ENCODE assay signal across 8 cellular contexts in genomic region chr2:156341482-156342251, GRCh38. TPM values are rescaled to one million over a fixed set of nuclear protein-coding genes. Genes with fewer than 3 reads are reported as not detected.
DNase-seq lines count a peak whose midpoint lies in the region; ATAC-seq and TF ChIP-seq lines count a peak whose summit lies in the region.

No MANE protein-coding gene starts in this region.

- peak overlapping the region; percentile 79 for H3K4me3 Mint-ChIP-seq in GM23338

- H3K36me3 ChIP-seq in GM23338 (ENCODE audit: insufficient read depth) (no peaks in the 10 kb centered on the region), Karpas-422 (ENCODE audit: insufficient read depth, low read length) (no peaks in the 10 kb centered on the region), RWPE2 (ENCODE audit: low read depth) (no peaks in the 10 kb centered on the region), neural cell (ENCODE audit: insufficient read depth, low read length) (no peaks in the 10 kb centered on the region), stomach smooth muscle (ENCODE audit: control insufficient read depth in 2 of 2, insufficient read depth in 2 of 2, low read length in 2 of 2) (no peaks in the 10 kb centered on the region)

- H3K27me3 Mint-ChIP-seq in GM23338 (ENCODE audit: insufficient read depth, low read depth, poor library complexity): peaks cover 5% of the 10 kb centered on the region

- H2AFZ ChIP-seq in GM23338: peak overlapping the region; percentile 85
- H2AFZ ChIP-seq in Karpas-422 (ENCODE audit: low read length): peak overlapping the region; percentile 95
- no peak overlapping the region for H2AFZ ChIP-seq in neural cell (ENCODE audit: low read depth, low read length)

- H3K9me3 ChIP-seq in Karpas-422 (ENCODE audit: low read length) (no peaks in the 10 kb centered on the region), RWPE2 (ENCODE audit: severe bottlenecking) (no peaks in the 10 kb centered on the region), neural cell (ENCODE audit: low read length) (no peaks in the 10 kb centered on the region), stomach smooth muscle (ENCODE audit: control insufficient read depth in 2 of 2, low read length in 2 of 2) (no peaks in the 10 kb centered on the region)

- no peaks in the 10 kb centered on the region for H3K9me3 Mint-ChIP-seq in GM23338

- H3K4me2 ChIP-seq in GM23338 (peak overlapping the region; percentile 88), Karpas-422 (ENCODE audit: low read depth, low read length, poor library complexity, severe bottlenecking) (peak overlapping the region; percentile 83), neural cell (ENCODE audit: low read length) (peak overlapping the region; percentile 82)

- DNase-seq in EH (ENCODE audit: low read depth) (peak; percentile 96), GM23338 (ENCODE audit: low spot score) (peak; percentile 79), Karpas-422 (peak; percentile 81), RWPE2 (ENCODE audit: low spot score) (peak; percentile 91), fibroblast of the aortic adventitia (ENCODE audit: low read depth) (peak; percentile 97)
- DNase-seq in activated effector memory CD4-positive, alpha-beta T cell treated with Interleukin-2 at 50 U/mL for 16 hours: peak; percentile 75

- peak overlapping the region; percentile 83 for H3K4me3 ChIP-seq in GM23338
- H3K4me3 ChIP-seq in Karpas-422 (ENCODE audit: low read length): peak overlapping the region; percentile 74
- H3K4me3 ChIP-seq in RWPE2 (ENCODE audit: severe bottlenecking): peak overlapping the region; percentile 94
- H3K4me3 ChIP-seq in fibroblast of the aortic adventitia (ENCODE audit: low read depth, low read length): peak overlapping the region; percentile 80
- H3K4me3 ChIP-seq in neural cell (ENCODE audit: low read length): peak overlapping the region; percentile 75
- peak overlapping the region; percentile 77 to 83 for H3K4me3 ChIP-seq in stomach smooth muscle (ENCODE audit: low read length in 2 of 2)

- H3K27ac ChIP-seq in GM23338 (ENCODE audit: low read depth): peak overlapping the region; percentile 79; the same call in 1 of the 2 replicates
- H3K27ac ChIP-seq in Karpas-422 (ENCODE audit: low read length): no peak overlapping the region
- peak overlapping the region; percentile 92 for H3K27ac ChIP-seq in RWPE2 (ENCODE audit: poor library complexity, severe bottlenecking)
- H3K27ac ChIP-seq in neural cell (ENCODE audit: low read length): no peak overlapping the region
- peak overlapping the region; percentile 99 for H3K27ac ChIP-seq in stomach smooth muscle (ENCODE audit: low read length)

- ATAC-seq in GM23338 (peak; percentile 73), RWPE2 (ENCODE audit: low read depth) (peak; percentile 88)

- H4K20me1 ChIP-seq in GM23338 (replicated peaks; ENCODE audit: insufficient read depth): no peaks in the 10 kb centered on the region; the same call in 1 of the 2 replicates
- no peaks in the 10 kb centered on the region for H4K20me1 ChIP-seq in Karpas-422 (ENCODE audit: insufficient read depth, low read depth, low read length)
- no peaks in the 10 kb centered on the region for H4K20me1 ChIP-seq in neural cell (ENCODE audit: insufficient read depth)

- no peak for TF ChIP-seq CTCF in GM23338 (conservative IDR thresholded peaks at IDR 0.05; ENCODE audit: low read depth in 2 of 2)
- TF ChIP-seq CTCF in RWPE2 (IDR thresholded peaks at IDR 0.05; ENCODE audit: poor library complexity, severe bottlenecking): no peak
- no peak for TF ChIP-seq CTCF in fibroblast of the aortic adventitia (IDR thresholded peaks at IDR 0.05; ENCODE audit: insufficient read depth, low read length)
- no peak for TF ChIP-seq CTCF in neural cell (IDR thresholded peaks at IDR 0.05; ENCODE audit: poor library complexity, severe bottlenecking)

- H3K9me2 ChIP-seq in GM23338 (ENCODE audit: insufficient read depth): no peaks in the 10 kb centered on the region
- no peaks in the 10 kb centered on the region for H3K9me2 ChIP-seq in Karpas-422 (replicated peaks; ENCODE audit: insufficient read depth, low read length)
- H3K9me2 ChIP-seq in neural cell (ENCODE audit: insufficient read depth, low read length): no peaks in the 10 kb centered on the region

- H3K9ac ChIP-seq in Karpas-422 (ENCODE audit: low read length) (peak overlapping the region; percentile 85), neural cell (ENCODE audit: low read length) (peak overlapping the region; percentile 66), stomach smooth muscle (ENCODE audit: low read length in 2 of 2) (peak overlapping the region; percentile 98 to 100)

- H3K79me2 ChIP-seq in GM23338 (replicated peaks; ENCODE audit: insufficient read depth) (no peaks in the 10 kb centered on the region), Karpas-422 (ENCODE audit: low read length) (no peaks in the 10 kb centered on the region), neural cell (replicated peaks; ENCODE audit: insufficient read depth, low read length) (no peaks in the 10 kb centered on the region)

- H3K4me1 Mint-ChIP-seq in GM23338: peaks cover 37% of the 10 kb centered on the region; the same call in 2 of the 3 replicates

- H3K36me3 Mint-ChIP-seq in GM23338 (ENCODE audit: low read depth): no peaks in the 10 kb centered on the region

- peaks cover 51% of the 10 kb centered on the region for H3K27me3 ChIP-seq in GM23338 (ENCODE audit: insufficient read depth)
- H3K27me3 ChIP-seq in Karpas-422 (ENCODE audit: low read length): no peaks in the 10 kb centered on the region
- no peaks in the 10 kb centered on the region for H3K27me3 ChIP-seq in RWPE2 (ENCODE audit: insufficient read depth, poor library complexity, severe bottlenecking)
- peaks cover 29% of the 10 kb centered on the region for H3K27me3 ChIP-seq in neural cell (ENCODE audit: insufficient read depth, low read depth, low read length)
- no peaks in the 10 kb centered on the region for H3K27me3 ChIP-seq in stomach smooth muscle (ENCODE audit: control insufficient read depth in 1 of 2, insufficient read depth in 2 of 2, low read length in 2 of 2)

- no peak for TF ChIP-seq RAD21 in neural cell (conservative IDR thresholded peaks at IDR 0.05)

- H3K27ac Mint-ChIP-seq in GM23338: peak overlapping the region; percentile 98

- no peaks in the 10 kb centered on the region for H3F3A ChIP-seq in GM23338 (replicated peaks; ENCODE audit: low read depth)
- peaks cover 8% of the 10 kb centered on the region for H3F3A ChIP-seq in neural cell (ENCODE audit: insufficient read depth, low read length, poor library complexity, severe bottlenecking)

- H3K4me1 ChIP-seq in GM23338 (ENCODE audit: insufficient read depth) (peaks cover 28% of the 10 kb centered on the region), Karpas-422 (ENCODE audit: low read length) (peaks cover 14% of the 10 kb centered on the region), RWPE2 (ENCODE audit: insufficient read depth, poor library complexity, severe bottlenecking) (peaks cover 14% of the 10 kb centered on the region), stomach smooth muscle (ENCODE audit: control insufficient read depth, insufficient read depth, low read length) (peaks cover 3% of the 10 kb centered on the region)

- TF ChIP-seq EP300 in neural cell (conservative IDR thresholded peaks at IDR 0.05; ENCODE audit: poor library complexity, severe bottlenecking): no peak

TF ChIP-seq in GM23338, 12 proteins besides CTCF, POLR2A, EP300 and RAD21 (continues in another document):
- TF ChIP-seq JUNB (IDR thresholded peaks at IDR 0.05; ENCODE audit: unreplicated experiment) (no peak), ZNF114 (CRISPR knock-in tag; IDR thresholded peaks at IDR 0.05) (no peak)

TF ChIP-seq in neural cell, 6 proteins besides CTCF, POLR2A, EP300 and RAD21:
- no peak for TF ChIP-seq TAF1 (IDR thresholded peaks at IDR 0.05; ENCODE audit: low read depth)
- peak; percentile 44 for TF ChIP-seq MXI1 (conservative IDR thresholded peaks at IDR 0.05; ENCODE audit: poor library complexity, severe bottlenecking)

RNA-seq across cellular contexts. Expression of gene NR4A2, which starts 9.1 kb away (rescaled TPM):
- 0.49 and 0.85 TPM in 2 replicates for total RNA-seq in GM23338 (2014; rRNA removed; shearing (Covaris generic))
- polyA plus RNA-seq in GM23338 (2016; fragmentation: Nextera tagmentation; extraction: Ambion mirVana) (0.56 and 0.71 TPM in 2 replicates), neural cell (0.48 and 1.2 TPM in 2 replicates)
- 0.40 TPM in 1 of 2 replicates, not detected in the other for total RNA-seq in Karpas-422 (2014; rRNA removed; shearing (Covaris generic); ENCODE audit: low replicate concordance)
- total RNA-seq in fibroblast of the aortic adventitia (ENCODE audit: low replicate concordance): 0.41 and 0.81 TPM in 2 replicates
- 0.23 TPM in 1 of 2 replicates, not detected in the other for polyA minus RNA-seq in neural cell

Comparison
In these comparisons a context has a peak if more than half of its experiments do, and no peak if none do; other contexts are left out.
1. H3K27ac ChIP-seq: peak in GM23338 (single experiment), RWPE2 (single experiment) and stomach smooth muscle (single experiment); none in Karpas-422 (single experiment) and neural cell (single experiment).
2. Peak in every context shown above with its lines, with median percentiles within 50 percentile points of each other: DNase-seq, H3K4me2 ChIP-seq, H3K4me3 ChIP-seq and H3K9ac ChIP-seq.